Comparison of ENCODE assay signal across 10 cellular contexts in the genomic region with DNA sequence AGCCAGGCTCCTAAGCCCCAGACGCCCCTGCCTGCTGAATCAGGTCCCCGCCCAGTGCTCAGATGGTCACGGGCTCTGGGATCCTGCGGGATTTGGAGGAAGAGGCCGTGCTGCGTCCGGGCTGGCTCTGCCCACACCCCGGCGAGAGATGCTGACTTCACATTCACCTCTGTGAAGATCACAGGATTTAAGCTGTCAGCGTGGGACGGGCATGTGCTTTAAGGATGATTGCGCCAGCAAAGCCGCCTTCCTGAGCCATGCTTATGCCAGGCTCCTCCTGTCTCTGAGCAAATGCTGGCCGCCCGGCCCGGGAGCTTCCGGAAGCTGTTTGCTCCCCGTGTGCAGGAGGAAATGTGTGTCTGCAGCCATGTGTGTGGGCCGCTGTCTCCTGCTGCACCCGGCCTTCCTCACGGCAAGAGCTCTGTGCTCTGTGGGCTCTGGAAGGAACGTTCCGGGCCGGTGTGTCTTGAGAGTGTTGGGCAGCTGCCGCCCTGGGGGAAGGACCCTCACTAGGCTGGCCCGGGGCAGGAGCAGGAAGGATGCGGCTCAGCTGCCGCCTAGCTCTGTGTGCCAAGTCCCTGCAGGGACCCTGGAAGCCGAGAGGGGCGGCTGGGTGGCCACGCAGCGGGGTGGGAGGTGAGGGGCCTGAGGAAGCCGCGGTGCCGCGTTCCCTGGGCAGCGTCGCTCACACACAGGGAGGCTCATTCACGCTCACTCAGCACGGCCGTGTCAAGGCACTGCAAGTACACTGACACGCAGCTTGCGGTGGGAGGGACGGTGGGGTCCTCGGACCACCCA. TPM values are rescaled to one million over a fixed set of nuclear protein-coding genes. Genes with fewer than 3 reads are reported as not detected.
DNase-seq lines count a peak whose midpoint lies in the region; ATAC-seq and TF ChIP-seq lines count a peak whose summit lies in the region.
"Had no signal": no experiment of that assay in that cellular context is flagged by ENCODE, and none has a peak within 500 bp of the region (broad histone marks: within the 10 kb centered on the region; RNA-seq: fewer than 3 reads in every experiment).

No MANE protein-coding gene starts in this region.

- peaks cover 30% of the 10 kb centered on the region for H3K27me3 ChIP-seq in hepatocyte

- no peaks in the 10 kb centered on the region for H3K36me3 Mint-ChIP-seq in activated CD4-positive, alpha-beta T cell treated with anti-CD3 and anti-CD28 coated beads, Interleukin-2, amount 10 ng/mL, durations not matched to agents 24 days and 14 days (ENCODE audit: low read depth)
- no peaks in the 10 kb centered on the region for H3K36me3 Mint-ChIP-seq in dendritic cell treated with granulocyte-macrophage colony-stimulating factor and Interleukin-4, amounts not matched to agents 40 ng/mL and 50 ng/mL, for 4 days (ENCODE audit: low read depth)

- peak; percentile 64 for DNase-seq in activated CD4-positive, alpha-beta T cell treated with anti-CD3 and anti-CD28 coated beads, Interleukin-2, amount 10 ng/mL, durations not matched to agents 24 days and 14 days
- DNase-seq in activated CD4-positive, alpha-beta T cell treated with anti-CD3 and anti-CD28 coated beads, Interleukin-2, amount 50 U/mL, for 4 hours, result no peak
- peak; percentile 81 for DNase-seq in NCI-H226
- DNase-seq in skeletal muscle cell (ENCODE audit: low read depth), result no peak
- DNase-seq in stimulated activated CD8-positive, alpha-beta memory T cell treated with anti-CD3 and anti-CD28 coated beads, Interleukin-4, amount 100 ng/mL, for 48 hours, result no peak
- no peak for DNase-seq in hepatocyte (ENCODE audit: low spot score)
- DNase-seq: cortex of kidney had no signal

- no peak for TF ChIP-seq CTCF in hepatocyte (IDR thresholded peaks at IDR 0.05; ENCODE audit: poor library complexity)

- ATAC-seq in GM18870 (IDR thresholded peaks at IDR 0.05; ENCODE audit: unreplicated experiment), result no peak
- ATAC-seq: K562 had no signal

- H3K27ac ChIP-seq in hepatocyte, result no peak overlapping the region

- H3K4me1 Mint-ChIP-seq in activated CD4-positive, alpha-beta T cell treated with anti-CD3 and anti-CD28 coated beads, Interleukin-2, amount 10 ng/mL, durations not matched to agents 24 days and 14 days, result no peaks in the 10 kb centered on the region
- peaks cover 14% of the 10 kb centered on the region for H3K4me1 Mint-ChIP-seq in dendritic cell treated with granulocyte-macrophage colony-stimulating factor and Interleukin-4, amounts not matched to agents 40 ng/mL and 50 ng/mL, for 4 days (ENCODE audit: low read depth)

- WGBS in hepatocyte (ENCODE audit: low lambda C conversion rate, missing lambda C conversion rate), result 75% methylated on average over 31 of the region's 45 CpGs

- no peak overlapping the region for H3K27ac Mint-ChIP-seq in activated CD4-positive, alpha-beta T cell treated with anti-CD3 and anti-CD28 coated beads, Interleukin-2, amount 10 ng/mL, durations not matched to agents 24 days and 14 days
- no peak overlapping the region for H3K27ac Mint-ChIP-seq in dendritic cell treated with granulocyte-macrophage colony-stimulating factor and Interleukin-4, amounts not matched to agents 40 ng/mL and 50 ng/mL, for 4 days

- no peaks in the 10 kb centered on the region for H3K9me3 ChIP-seq in hepatocyte (ENCODE audit: low read depth)

- no peaks in the 10 kb centered on the region for H4K20me1 ChIP-seq in hepatocyte (ENCODE audit: insufficient read depth, poor library complexity, severe bottlenecking)

- peak overlapping the region; percentile 7 for H3K4me3 ChIP-seq in skeletal muscle cell (ENCODE audit: low read depth, low read length)
- no peak overlapping the region for H3K4me3 ChIP-seq in hepatocyte
- H3K4me3 ChIP-seq: K562 had no signal

- intact Hi-C loops in activated CD4-positive, alpha-beta T cell treated with anti-CD3 and anti-CD28 coated beads, Interleukin-2, amount 10 ng/mL, durations not matched to agents 24 days and 14 days (cut with micrococcal nuclease), result no loop called here
- intact Hi-C loops in dendritic cell treated with granulocyte-macrophage colony-stimulating factor and Interleukin-4, amounts not matched to agents 40 ng/mL and 50 ng/mL, for 4 days (cut with micrococcal nuclease), result no loop called here

- no peaks in the 10 kb centered on the region for H3K79me2 ChIP-seq in hepatocyte

- H3K4me2 ChIP-seq in hepatocyte, result no peak overlapping the region

- peak overlapping the region; percentile 15 for H3K4me3 Mint-ChIP-seq in activated CD4-positive, alpha-beta T cell treated with anti-CD3 and anti-CD28 coated beads, Interleukin-2, amount 10 ng/mL, durations not matched to agents 24 days and 14 days
- peak overlapping the region; percentile 35 for H3K4me3 Mint-ChIP-seq in dendritic cell treated with granulocyte-macrophage colony-stimulating factor and Interleukin-4, amounts not matched to agents 40 ng/mL and 50 ng/mL, for 4 days

- no peaks in the 10 kb centered on the region for H3K9me3 Mint-ChIP-seq in activated CD4-positive, alpha-beta T cell treated with anti-CD3 and anti-CD28 coated beads, Interleukin-2, amount 10 ng/mL, durations not matched to agents 24 days and 14 days
- no peaks in the 10 kb centered on the region for H3K9me3 Mint-ChIP-seq in dendritic cell treated with granulocyte-macrophage colony-stimulating factor and Interleukin-4, amounts not matched to agents 40 ng/mL and 50 ng/mL, for 4 days

- peaks cover 13% of the 10 kb centered on the region for H3K27me3 Mint-ChIP-seq in activated CD4-positive, alpha-beta T cell treated with anti-CD3 and anti-CD28 coated beads, Interleukin-2, amount 10 ng/mL, durations not matched to agents 24 days and 14 days
- peaks cover 86% of the 10 kb centered on the region for H3K27me3 Mint-ChIP-seq in dendritic cell treated with granulocyte-macrophage colony-stimulating factor and Interleukin-4, amounts not matched to agents 40 ng/mL and 50 ng/mL, for 4 days

- H2AFZ ChIP-seq in hepatocyte, result no peak overlapping the region

- no peaks in the 10 kb centered on the region for H3K36me3 ChIP-seq in hepatocyte (replicated peaks; ENCODE audit: insufficient read depth, low read depth)

- H3K9me2 ChIP-seq in hepatocyte (replicated peaks; ENCODE audit: insufficient read depth), result no peaks in the 10 kb centered on the region

- H3K4me1 ChIP-seq in hepatocyte (ENCODE audit: insufficient read depth), result no peaks in the 10 kb centered on the region

RNA-seq across cellular contexts. Expression of gene BHLHE23, which starts 19.0 kb away (rescaled TPM):
- total RNA-seq in activated CD4-positive, alpha-beta T cell treated with anti-CD3 and anti-CD28 coated beads, Interleukin-2, amount 10 ng/mL, durations not matched to agents 24 days and 14 days, result not detected in 2 replicates
- not detected in 2 replicates for total RNA-seq in hepatocyte
- not detected in 2 replicates for polyA plus RNA-seq in hepatocyte
- total RNA-seq: K562 had no signal
- polyA plus RNA-seq: K562 had no signal

Comparison
In these comparisons a context has a peak if more than half of its experiments do, and no peak if none do; other contexts are left out.
1. DNase-seq: peak in activated CD4-positive, alpha-beta T cell treated with anti-CD3 and anti-CD28 coated beads, Interleukin-2, amount 10 ng/mL, durations not matched to agents 24 days and 14 days (single experiment) and NCI-H226 (single experiment); none in activated CD4-positive, alpha-beta T cell treated with anti-CD3 and anti-CD28 coated beads, Interleukin-2, amount 50 U/mL, for 4 hours (0 of 2), skeletal muscle cell (single experiment), stimulated activated CD8-positive, alpha-beta memory T cell treated with anti-CD3 and anti-CD28 coated beads, Interleukin-4, amount 100 ng/mL, for 48 hours (single experiment) and hepatocyte (single experiment).